In genomic region chr19:57746580-57747471, GRCh38 we compare ENCODE assay signal across 1 cellular context.
TF ChIP-seq lines count a peak whose summit lies in the region.

ZNF776 (plus strand) TSS chr19:57746815; CDS start chr19:57747059, 244 bp downstream.

TF ChIP-seq in K562, 482 proteins besides CTCF, POLR2A, EP300 and RAD21 (continued from another document and continues in another):
- no peak for TF ChIP-seq MLLT1 (IDR thresholded peaks at IDR 0.05)
- TF ChIP-seq, protein P1, sequence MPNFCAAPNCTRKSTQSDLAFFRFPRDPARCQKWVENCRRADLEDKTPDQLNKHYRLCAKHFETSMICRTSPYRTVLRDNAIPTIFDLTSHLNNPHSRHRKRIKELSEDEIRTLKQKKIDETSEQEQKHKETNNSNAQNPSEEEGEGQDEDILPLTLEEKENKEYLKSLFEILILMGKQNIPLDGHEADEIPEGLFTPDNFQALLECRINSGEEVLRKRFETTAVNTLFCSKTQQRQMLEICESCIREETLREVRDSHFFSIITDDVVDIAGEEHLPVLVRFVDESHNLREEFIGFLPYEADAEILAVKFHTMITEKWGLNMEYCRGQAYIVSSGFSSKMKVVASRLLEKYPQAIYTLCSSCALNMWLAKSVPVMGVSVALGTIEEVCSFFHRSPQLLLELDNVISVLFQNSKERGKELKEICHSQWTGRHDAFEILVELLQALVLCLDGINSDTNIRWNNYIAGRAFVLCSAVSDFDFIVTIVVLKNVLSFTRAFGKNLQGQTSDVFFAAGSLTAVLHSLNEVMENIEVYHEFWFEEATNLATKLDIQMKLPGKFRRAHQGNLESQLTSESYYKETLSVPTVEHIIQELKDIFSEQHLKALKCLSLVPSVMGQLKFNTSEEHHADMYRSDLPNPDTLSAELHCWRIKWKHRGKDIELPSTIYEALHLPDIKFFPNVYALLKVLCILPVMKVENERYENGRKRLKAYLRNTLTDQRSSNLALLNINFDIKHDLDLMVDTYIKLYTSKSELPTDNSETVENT (CRISPR knock-in tag; IDR thresholded peaks at IDR 0.05), result no peak
- TF ChIP-seq CUX1 (CRISPR knock-in tag; IDR thresholded peaks at IDR 0.05), result no peak
- 0 out of 2 replicates have a peak, but pooled peaks have one; percentile 31 for TF ChIP-seq ESRRA (IDR thresholded peaks at IDR 0.05; ENCODE audit: borderline replicate concordance, low read depth)
- TF ChIP-seq, protein P2, sequence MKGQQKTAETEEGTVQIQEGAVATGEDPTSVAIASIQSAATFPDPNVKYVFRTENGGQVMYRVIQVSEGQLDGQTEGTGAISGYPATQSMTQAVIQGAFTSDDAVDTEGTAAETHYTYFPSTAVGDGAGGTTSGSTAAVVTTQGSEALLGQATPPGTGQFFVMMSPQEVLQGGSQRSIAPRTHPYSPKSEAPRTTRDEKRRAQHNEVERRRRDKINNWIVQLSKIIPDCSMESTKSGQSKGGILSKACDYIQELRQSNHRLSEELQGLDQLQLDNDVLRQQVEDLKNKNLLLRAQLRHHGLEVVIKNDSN (CRISPR knock-in tag; IDR thresholded peaks at IDR 0.05), result no peak
- TF ChIP-seq NR4A1 (CRISPR knock-in tag; IDR thresholded peaks at IDR 0.05), result no peak
- TF ChIP-seq NR4A1 (tag; IDR thresholded peaks at IDR 0.05), result no peak
- TF ChIP-seq KAT7 (CRISPR knock-in tag; IDR thresholded peaks at IDR 0.05; ENCODE audit: borderline replicate concordance), result no peak
- TF ChIP-seq RBM25 (IDR thresholded peaks at IDR 0.05; ENCODE audit: low read depth, low read length, severe bottlenecking), result peak; percentile 85
- TF ChIP-seq PHF20 (IDR thresholded peaks at IDR 0.05; ENCODE audit: partially characterized antibody), result peak; percentile 62
- no peak for TF ChIP-seq BCOR (IDR thresholded peaks at IDR 0.05)
- peak; percentile 57; the same call in 1 of the 2 replicates for TF ChIP-seq CBX1 (IDR thresholded peaks at IDR 0.05; ENCODE audit: low read depth)
- no peak for TF ChIP-seq TEAD4 (IDR thresholded peaks at IDR 0.05; ENCODE audit: low read length)
- TF ChIP-seq TEAD4 (CRISPR knock-in tag; IDR thresholded peaks at IDR 0.05; ENCODE audit: borderline replicate concordance), result no peak
- no peak for TF ChIP-seq PPARD (CRISPR knock-in tag; IDR thresholded peaks at IDR 0.05)
- TF ChIP-seq, protein P3, sequence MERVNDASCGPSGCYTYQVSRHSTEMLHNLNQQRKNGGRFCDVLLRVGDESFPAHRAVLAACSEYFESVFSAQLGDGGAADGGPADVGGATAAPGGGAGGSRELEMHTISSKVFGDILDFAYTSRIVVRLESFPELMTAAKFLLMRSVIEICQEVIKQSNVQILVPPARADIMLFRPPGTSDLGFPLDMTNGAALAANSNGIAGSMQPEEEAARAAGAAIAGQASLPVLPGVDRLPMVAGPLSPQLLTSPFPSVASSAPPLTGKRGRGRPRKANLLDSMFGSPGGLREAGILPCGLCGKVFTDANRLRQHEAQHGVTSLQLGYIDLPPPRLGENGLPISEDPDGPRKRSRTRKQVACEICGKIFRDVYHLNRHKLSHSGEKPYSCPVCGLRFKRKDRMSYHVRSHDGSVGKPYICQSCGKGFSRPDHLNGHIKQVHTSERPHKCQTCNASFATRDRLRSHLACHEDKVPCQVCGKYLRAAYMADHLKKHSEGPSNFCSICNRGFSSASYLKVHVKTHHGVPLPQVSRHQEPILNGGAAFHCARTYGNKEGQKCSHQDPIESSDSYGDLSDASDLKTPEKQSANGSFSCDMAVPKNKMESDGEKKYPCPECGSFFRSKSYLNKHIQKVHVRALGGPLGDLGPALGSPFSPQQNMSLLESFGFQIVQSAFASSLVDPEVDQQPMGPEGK (CRISPR knock-in tag; IDR thresholded peaks at IDR 0.05; ENCODE audit: borderline replicate concordance), result no peak
- TF ChIP-seq, protein P4, sequence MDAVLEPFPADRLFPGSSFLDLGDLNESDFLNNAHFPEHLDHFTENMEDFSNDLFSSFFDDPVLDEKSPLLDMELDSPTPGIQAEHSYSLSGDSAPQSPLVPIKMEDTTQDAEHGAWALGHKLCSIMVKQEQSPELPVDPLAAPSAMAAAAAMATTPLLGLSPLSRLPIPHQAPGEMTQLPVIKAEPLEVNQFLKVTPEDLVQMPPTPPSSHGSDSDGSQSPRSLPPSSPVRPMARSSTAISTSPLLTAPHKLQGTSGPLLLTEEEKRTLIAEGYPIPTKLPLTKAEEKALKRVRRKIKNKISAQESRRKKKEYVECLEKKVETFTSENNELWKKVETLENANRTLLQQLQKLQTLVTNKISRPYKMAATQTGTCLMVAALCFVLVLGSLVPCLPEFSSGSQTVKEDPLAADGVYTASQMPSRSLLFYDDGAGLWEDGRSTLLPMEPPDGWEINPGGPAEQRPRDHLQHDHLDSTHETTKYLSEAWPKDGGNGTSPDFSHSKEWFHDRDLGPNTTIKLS (IDR thresholded peaks at IDR 0.05; ENCODE audit: borderline replicate concordance, low read depth), result peak; percentile 53; the same call in 1 of the 2 replicates
- no peak for TF ChIP-seq NR3C1 (CRISPR knock-in tag; IDR thresholded peaks at IDR 0.05)
- TF ChIP-seq ZNF347 (CRISPR knock-in tag; IDR thresholded peaks at IDR 0.05; ENCODE audit: low read depth), result no peak
- peak; percentile 42 for TF ChIP-seq EGR1 (conservative IDR thresholded peaks at IDR 0.05)
- TF ChIP-seq ID3 (CRISPR knock-in tag; IDR thresholded peaks at IDR 0.05), result no peak
- no peak for TF ChIP-seq ID3 (tag; IDR thresholded peaks at IDR 0.05)
- TF ChIP-seq, protein P5, sequence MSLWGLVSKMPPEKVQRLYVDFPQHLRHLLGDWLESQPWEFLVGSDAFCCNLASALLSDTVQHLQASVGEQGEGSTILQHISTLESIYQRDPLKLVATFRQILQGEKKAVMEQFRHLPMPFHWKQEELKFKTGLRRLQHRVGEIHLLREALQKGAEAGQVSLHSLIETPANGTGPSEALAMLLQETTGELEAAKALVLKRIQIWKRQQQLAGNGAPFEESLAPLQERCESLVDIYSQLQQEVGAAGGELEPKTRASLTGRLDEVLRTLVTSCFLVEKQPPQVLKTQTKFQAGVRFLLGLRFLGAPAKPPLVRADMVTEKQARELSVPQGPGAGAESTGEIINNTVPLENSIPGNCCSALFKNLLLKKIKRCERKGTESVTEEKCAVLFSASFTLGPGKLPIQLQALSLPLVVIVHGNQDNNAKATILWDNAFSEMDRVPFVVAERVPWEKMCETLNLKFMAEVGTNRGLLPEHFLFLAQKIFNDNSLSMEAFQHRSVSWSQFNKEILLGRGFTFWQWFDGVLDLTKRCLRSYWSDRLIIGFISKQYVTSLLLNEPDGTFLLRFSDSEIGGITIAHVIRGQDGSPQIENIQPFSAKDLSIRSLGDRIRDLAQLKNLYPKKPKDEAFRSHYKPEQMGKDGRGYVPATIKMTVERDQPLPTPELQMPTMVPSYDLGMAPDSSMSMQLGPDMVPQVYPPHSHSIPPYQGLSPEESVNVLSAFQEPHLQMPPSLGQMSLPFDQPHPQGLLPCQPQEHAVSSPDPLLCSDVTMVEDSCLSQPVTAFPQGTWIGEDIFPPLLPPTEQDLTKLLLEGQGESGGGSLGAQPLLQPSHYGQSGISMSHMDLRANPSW (CRISPR knock-in tag; IDR thresholded peaks at IDR 0.05), result no peak
- no peak for TF ChIP-seq NUFIP1 (IDR thresholded peaks at IDR 0.05; ENCODE audit: partially characterized antibody)
- TF ChIP-seq, protein P6, sequence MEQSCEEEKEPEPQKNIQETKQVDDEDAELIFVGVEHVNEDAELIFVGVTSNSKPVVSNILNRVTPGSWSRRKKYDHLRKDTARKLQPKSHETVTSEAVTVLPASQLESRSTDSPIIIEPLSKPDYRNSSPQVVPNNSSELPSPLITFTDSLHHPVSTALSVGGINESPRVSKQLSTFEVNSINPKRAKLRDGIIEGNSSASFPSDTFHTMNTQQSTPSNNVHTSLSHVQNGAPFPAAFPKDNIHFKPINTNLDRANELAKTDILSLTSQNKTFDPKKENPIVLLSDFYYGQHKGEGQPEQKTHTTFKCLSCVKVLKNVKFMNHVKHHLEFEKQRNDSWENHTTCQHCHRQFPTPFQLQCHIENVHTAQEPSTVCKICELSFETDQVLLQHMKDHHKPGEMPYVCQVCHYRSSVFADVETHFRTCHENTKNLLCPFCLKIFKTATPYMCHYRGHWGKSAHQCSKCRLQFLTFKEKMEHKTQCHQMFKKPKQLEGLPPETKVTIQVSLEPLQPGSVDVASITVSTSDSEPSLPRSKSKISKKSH (CRISPR knock-in tag; IDR thresholded peaks at IDR 0.05), result no peak
- peak; percentile 30; the same call in 1 of the 2 replicates for TF ChIP-seq KLF1 (tag; IDR thresholded peaks at IDR 0.05)
- no peak for TF ChIP-seq PCBP1 (IDR thresholded peaks at IDR 0.05; ENCODE audit: low read depth, low read length, poor library complexity, severe bottlenecking)
- TF ChIP-seq LCOR (CRISPR knock-in tag; IDR thresholded peaks at IDR 0.05), result no peak
- TF ChIP-seq ZNF511 (CRISPR knock-in tag; IDR thresholded peaks at IDR 0.05), result no peak
- TF ChIP-seq, protein P7, sequence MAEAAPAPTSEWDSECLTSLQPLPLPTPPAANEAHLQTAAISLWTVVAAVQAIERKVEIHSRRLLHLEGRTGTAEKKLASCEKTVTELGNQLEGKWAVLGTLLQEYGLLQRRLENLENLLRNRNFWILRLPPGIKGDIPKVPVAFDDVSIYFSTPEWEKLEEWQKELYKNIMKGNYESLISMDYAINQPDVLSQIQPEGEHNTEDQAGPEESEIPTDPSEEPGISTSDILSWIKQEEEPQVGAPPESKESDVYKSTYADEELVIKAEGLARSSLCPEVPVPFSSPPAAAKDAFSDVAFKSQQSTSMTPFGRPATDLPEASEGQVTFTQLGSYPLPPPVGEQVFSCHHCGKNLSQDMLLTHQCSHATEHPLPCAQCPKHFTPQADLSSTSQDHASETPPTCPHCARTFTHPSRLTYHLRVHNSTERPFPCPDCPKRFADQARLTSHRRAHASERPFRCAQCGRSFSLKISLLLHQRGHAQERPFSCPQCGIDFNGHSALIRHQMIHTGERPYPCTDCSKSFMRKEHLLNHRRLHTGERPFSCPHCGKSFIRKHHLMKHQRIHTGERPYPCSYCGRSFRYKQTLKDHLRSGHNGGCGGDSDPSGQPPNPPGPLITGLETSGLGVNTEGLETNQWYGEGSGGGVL (CRISPR knock-in tag; IDR thresholded peaks at IDR 0.05), result no peak
- TF ChIP-seq RCOR1 (IDR thresholded peaks at IDR 0.05; ENCODE audit: borderline replicate concordance in 1 of 2, low read depth in 2 of 2, low read length in 2 of 2), result no peak
- no peak for TF ChIP-seq CEBPB (tag; IDR thresholded peaks at IDR 0.05)
- no peak for TF ChIP-seq TCF7L2 (IDR thresholded peaks at IDR 0.05; ENCODE audit: low read depth, low read length)
- TF ChIP-seq SRF (CRISPR knock-in tag; IDR thresholded peaks at IDR 0.05), result no peak
- no peak for TF ChIP-seq POLR2AphosphoS2 (IDR thresholded peaks at IDR 0.05; ENCODE audit: low read length)
- no peak for TF ChIP-seq ZNF436 (CRISPR knock-in tag; IDR thresholded peaks at IDR 0.05)
- TF ChIP-seq ZNF668 (CRISPR knock-in tag; IDR thresholded peaks at IDR 0.05), result no peak
- TF ChIP-seq SIX5 (IDR thresholded peaks at IDR 0.05; ENCODE audit: borderline replicate concordance in 1 of 2, insufficient read depth in 1 of 2, low read depth in 1 of 2, low read length in 2 of 2), result peak; percentile 79 to 89
- TF ChIP-seq MTA3 (IDR thresholded peaks at IDR 0.05; ENCODE audit: borderline replicate concordance), result no peak; the same call in 1 of the 2 replicates
- no peak for TF ChIP-seq NFE2 (IDR thresholded peaks at IDR 0.05; ENCODE audit: low read depth)
- TF ChIP-seq TFAM (CRISPR knock-in tag; conservative IDR thresholded peaks at IDR 0.05), result no peak
- TF ChIP-seq SMAD3 (CRISPR knock-in tag; conservative IDR thresholded peaks at IDR 0.05), result no peak
- TF ChIP-seq HSF4 (CRISPR knock-in tag; IDR thresholded peaks at IDR 0.05; ENCODE audit: borderline replicate concordance), result no peak
